In the genomic region with DNA sequence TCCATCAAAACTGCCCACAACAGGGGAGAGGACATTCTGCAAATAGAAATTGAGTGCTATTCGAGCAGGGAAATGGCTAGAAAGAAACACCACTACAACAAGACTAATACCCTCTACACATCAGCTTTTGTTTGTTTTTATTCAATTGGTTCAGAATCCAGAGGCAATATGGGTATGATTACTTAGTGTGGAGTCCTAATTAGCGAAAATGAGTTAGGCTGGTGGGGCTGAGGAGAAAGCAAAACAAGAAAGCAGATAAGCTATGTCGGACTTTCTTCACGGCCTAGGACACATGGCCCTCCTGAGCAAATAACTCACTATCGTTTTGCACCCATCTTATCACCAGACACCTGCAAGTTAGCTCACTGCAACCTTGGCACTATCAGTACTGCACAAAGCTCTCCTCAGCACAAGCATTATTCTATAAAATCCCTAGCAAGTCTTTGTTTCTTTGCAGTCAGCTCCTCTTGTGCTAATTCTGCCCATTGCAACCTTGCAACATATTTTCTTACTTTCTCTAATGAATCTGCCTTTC, we compare ENCODE assay signal across 16 cellular contexts.
"Had no signal": no experiment of that assay in that cellular context is flagged by ENCODE, and none has a peak within 500 bp of the region (broad histone marks: within the 10 kb centered on the region; RNA-seq: fewer than 3 reads in every experiment).

No MANE protein-coding gene starts in this region.

- H3K9me3 ChIP-seq: psoas muscle, right lobe of liver, spleen, upper lobe of right lung had no signal

- H3K4me3 ChIP-seq: lung, psoas muscle, right lobe of liver, spleen, upper lobe of right lung had no signal

- ATAC-seq: activated CD8-positive, alpha-beta T cell treated with anti-CD3 and anti-CD28 coated beads for 36 hours; activated naive CD8-positive, alpha-beta T cell treated with anti-CD3 and anti-CD28 coated beads, Interleukin-2, amount 50 U/mL, for 24 hours; foreskin keratinocyte; naive thymus-derived CD8-positive, alpha-beta T cell; psoas muscle; right lobe of liver; upper lobe of right lung had no signal

- H3K4me1 ChIP-seq: foreskin keratinocyte, psoas muscle, right lobe of liver, spleen, upper lobe of right lung had no signal

- H3K27me3 ChIP-seq: right lobe of liver, spleen, upper lobe of right lung had no signal

- H3K27ac ChIP-seq: foreskin keratinocyte, psoas muscle, right lobe of liver, spleen, upper lobe of right lung had no signal

- H3K36me3 ChIP-seq: right lobe of liver, spleen, upper lobe of right lung had no signal

- H3K27ac Mint-ChIP-seq: activated CD8-positive, alpha-beta T cell treated with anti-CD3 and anti-CD28 coated beads for 36 hours; activated naive CD8-positive, alpha-beta T cell treated with anti-CD3 and anti-CD28 coated beads, Interleukin-2, amount 50 U/mL, for 24 hours; naive thymus-derived CD8-positive, alpha-beta T cell; T-helper 2 cell treated with Interferon-gamma antibody and Interleukin-4, amounts not matched to agents 5 μg/mL and 100 μg/mL, for 36 hours had no signal

- DNase-seq: activated CD8-positive, alpha-beta memory T cell treated with anti-CD3 and anti-CD28 coated beads, Interleukin-2, amount 50 U/mL, for 4 hours; activated CD8-positive, alpha-beta T cell treated with anti-CD3 and anti-CD28 coated beads for 36 hours; activated naive CD4-positive, alpha-beta T cell; activated naive CD8-positive, alpha-beta T cell treated with anti-CD3 and anti-CD28 coated beads, Interleukin-2, amount 50 U/mL, for 24 hours; foreskin keratinocyte; left cardiac atrium; naive thymus-derived CD8-positive, alpha-beta T cell; occipital lobe; psoas muscle; right lobe of liver; spleen; stimulated activated CD4-positive, alpha-beta T cell treated with anti-CD3 and anti-CD28 coated beads, Interleukin-1b, Interleukin-23, amount 100 ng/mL, for 48 hours; stimulated activated naive CD4-positive, alpha-beta T cell; upper lobe of right lung had no signal

- H3K9me3 Mint-ChIP-seq: activated CD8-positive, alpha-beta T cell treated with anti-CD3 and anti-CD28 coated beads for 36 hours; activated naive CD8-positive, alpha-beta T cell treated with anti-CD3 and anti-CD28 coated beads, Interleukin-2, amount 50 U/mL, for 24 hours; T-helper 2 cell treated with Interferon-gamma antibody and Interleukin-4, amounts not matched to agents 5 μg/mL and 100 μg/mL, for 36 hours had no signal
